Comparison of ENCODE assay signal across 8 cellular contexts in genomic region chr16:4115941-4116327, GRCh38.
DNase-seq lines count a peak whose midpoint lies in the region; ATAC-seq and TF ChIP-seq lines count a peak whose summit lies in the region.

No MANE protein-coding gene starts in this region.

- DNase-seq in coronary artery (ENCODE audit: low spot score) (no peak), ecto neural progenitor cell (ENCODE audit: low spot score) (no peak), KBM-7 (no peak), germinal center (ENCODE audit: low spot score) (no peak)
- no peak for DNase-seq in activated CD8-positive, alpha-beta memory T cell treated with anti-CD3 and anti-CD28 coated beads for 24 hours

- peak overlapping the region; percentile 93 for H3K4me3 ChIP-seq in coronary artery
- peak overlapping the region; percentile 25 to 53 for H3K4me3 ChIP-seq in neutrophil (ENCODE audit: low read depth in 1 of 2, low read length in 1 of 2)

- in situ Hi-C loops in KBM-7 (cut with MboI; ENCODE audit: low pct_unique_long_range_greater_than_20kb, low sequenced_read_pairs), result no loop called here

- H3K4me1 ChIP-seq in neutrophil (ENCODE audit: control insufficient read depth in 1 of 2, insufficient read depth in 1 of 2, low read depth in 1 of 2, low read length in 1 of 2), result peaks cover 7 to 11% of the 10 kb centered on the region in 2 experiments

- ATAC-seq in GM18909 (IDR thresholded peaks at IDR 0.05; ENCODE audit: poor library complexity, unreplicated experiment) (peak; percentile 32), HG03196 (IDR thresholded peaks at IDR 0.05; ENCODE audit: unreplicated experiment) (peak; percentile 13)

- H3K27ac ChIP-seq in coronary artery (peak overlapping the region; percentile 78 to 97), neutrophil (no peak overlapping the region)

- TF ChIP-seq CTCF in coronary artery (IDR thresholded peaks at IDR 0.05) (no peak), neutrophil (IDR thresholded peaks at IDR 0.05) (no peak)

- H3K27me3 ChIP-seq in neutrophil, result peaks cover 60% of the 10 kb centered on the region

- no peaks in the 10 kb centered on the region for H3K9me3 ChIP-seq in neutrophil

- H3K36me3 ChIP-seq in neutrophil, result no peaks in the 10 kb centered on the region
